ENCODE assay signal across 1 cellular context in the genomic region with DNA sequence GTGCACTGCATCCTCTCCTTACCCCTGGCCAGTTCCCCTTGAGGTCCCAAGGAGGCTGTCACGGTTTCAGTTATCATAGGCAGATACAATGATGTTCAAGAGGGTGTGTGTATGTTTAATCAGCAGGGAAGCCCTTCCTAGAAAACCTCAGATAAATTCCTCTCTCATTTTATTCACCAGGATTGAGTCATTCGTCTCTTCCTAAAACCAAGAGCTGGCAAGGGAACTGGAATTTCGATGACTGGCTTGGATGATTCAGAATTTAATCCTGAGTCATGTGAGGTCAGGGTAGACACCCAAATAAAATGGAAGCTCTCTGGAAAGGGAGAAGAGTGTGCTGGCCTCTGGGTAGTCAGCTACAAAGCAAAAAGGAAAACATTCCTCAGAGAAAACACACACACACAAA.
TF ChIP-seq lines count a peak whose summit lies in the region.

No MANE protein-coding gene starts in this region.

TF ChIP-seq in GM23338, 12 proteins besides CTCF, POLR2A, EP300 and RAD21 (continued from another document):
- TF ChIP-seq, protein P1, sequence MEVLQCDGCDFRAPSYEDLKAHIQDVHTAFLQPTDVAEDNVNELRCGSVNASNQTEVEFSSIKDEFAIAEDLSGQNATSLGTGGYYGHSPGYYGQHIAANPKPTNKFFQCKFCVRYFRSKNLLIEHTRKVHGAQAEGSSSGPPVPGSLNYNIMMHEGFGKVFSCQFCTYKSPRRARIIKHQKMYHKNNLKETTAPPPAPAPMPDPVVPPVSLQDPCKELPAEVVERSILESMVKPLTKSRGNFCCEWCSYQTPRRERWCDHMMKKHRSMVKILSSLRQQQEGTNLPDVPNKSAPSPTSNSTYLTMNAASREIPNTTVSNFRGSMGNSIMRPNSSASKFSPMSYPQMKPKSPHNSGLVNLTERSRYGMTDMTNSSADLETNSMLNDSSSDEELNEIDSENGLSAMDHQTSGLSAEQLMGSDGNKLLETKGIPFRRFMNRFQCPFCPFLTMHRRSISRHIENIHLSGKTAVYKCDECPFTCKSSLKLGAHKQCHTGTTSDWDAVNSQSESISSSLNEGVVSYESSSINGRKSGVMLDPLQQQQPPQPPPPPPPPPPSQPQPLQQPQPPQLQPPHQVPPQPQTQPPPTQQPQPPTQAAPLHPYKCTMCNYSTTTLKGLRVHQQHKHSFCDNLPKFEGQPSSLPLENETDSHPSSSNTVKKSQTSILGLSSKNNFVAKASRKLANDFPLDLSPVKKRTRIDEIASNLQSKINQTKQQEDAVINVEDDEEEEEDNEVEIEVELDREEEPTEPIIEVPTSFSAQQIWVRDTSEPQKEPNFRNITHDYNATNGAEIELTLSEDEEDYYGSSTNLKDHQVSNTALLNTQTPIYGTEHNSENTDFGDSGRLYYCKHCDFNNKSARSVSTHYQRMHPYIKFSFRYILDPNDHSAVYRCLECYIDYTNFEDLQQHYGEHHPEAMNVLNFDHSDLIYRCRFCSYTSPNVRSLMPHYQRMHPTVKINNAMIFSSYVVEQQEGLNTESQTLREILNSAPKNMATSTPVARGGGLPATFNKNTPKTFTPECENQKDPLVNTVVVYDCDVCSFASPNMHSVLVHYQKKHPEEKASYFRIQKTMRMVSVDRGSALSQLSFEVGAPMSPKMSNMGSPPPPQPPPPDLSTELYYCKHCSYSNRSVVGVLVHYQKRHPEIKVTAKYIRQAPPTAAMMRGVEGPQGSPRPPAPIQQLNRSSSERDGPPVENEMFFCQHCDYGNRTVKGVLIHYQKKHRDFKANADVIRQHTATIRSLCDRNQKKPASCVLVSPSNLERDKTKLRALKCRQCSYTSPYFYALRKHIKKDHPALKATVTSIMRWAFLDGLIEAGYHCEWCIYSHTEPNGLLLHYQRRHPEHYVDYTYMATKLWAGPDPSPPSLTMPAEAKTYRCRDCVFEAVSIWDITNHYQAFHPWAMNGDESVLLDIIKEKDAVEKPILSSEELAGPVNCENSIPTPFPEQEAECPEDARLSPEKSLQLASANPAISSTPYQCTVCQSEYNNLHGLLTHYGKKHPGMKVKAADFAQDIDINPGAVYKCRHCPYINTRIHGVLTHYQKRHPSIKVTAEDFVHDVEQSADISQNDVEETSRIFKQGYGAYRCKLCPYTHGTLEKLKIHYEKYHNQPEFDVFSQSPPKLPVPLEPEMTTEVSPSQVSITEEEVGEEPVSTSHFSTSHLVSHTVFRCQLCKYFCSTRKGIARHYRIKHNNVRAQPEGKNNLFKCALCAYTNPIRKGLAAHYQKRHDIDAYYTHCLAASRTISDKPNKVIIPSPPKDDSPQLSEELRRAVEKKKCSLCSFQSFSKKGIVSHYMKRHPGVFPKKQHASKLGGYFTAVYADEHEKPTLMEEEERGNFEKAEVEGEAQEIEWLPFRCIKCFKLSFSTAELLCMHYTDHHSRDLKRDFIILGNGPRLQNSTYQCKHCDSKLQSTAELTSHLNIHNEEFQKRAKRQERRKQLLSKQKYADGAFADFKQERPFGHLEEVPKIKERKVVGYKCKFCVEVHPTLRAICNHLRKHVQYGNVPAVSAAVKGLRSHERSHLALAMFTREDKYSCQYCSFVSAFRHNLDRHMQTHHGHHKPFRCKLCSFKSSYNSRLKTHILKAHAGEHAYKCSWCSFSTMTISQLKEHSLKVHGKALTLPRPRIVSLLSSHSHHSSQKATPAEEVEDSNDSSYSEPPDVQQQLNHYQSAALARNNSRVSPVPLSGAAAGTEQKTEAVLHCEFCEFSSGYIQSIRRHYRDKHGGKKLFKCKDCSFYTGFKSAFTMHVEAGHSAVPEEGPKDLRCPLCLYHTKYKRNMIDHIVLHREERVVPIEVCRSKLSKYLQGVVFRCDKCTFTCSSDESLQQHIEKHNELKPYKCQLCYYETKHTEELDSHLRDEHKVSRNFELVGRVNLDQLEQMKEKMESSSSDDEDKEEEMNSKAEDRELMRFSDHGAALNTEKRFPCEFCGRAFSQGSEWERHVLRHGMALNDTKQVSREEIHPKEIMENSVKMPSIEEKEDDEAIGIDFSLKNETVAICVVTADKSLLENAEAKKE (CRISPR knock-in tag; IDR thresholded peaks at IDR 0.05), result no peak
- TF ChIP-seq, protein P2, sequence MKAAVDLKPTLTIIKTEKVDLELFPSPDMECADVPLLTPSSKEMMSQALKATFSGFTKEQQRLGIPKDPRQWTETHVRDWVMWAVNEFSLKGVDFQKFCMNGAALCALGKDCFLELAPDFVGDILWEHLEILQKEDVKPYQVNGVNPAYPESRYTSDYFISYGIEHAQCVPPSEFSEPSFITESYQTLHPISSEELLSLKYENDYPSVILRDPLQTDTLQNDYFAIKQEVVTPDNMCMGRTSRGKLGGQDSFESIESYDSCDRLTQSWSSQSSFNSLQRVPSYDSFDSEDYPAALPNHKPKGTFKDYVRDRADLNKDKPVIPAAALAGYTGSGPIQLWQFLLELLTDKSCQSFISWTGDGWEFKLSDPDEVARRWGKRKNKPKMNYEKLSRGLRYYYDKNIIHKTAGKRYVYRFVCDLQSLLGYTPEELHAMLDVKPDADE (IDR thresholded peaks at IDR 0.05), result no peak
- TF ChIP-seq ZNF114 (CRISPR knock-in tag; IDR thresholded peaks at IDR 0.05), result no peak
- TF ChIP-seq NANOG (IDR thresholded peaks at IDR 0.05; ENCODE audit: borderline replicate concordance), result no peak
- TF ChIP-seq POLR2AphosphoS5 (IDR thresholded peaks at IDR 0.05; ENCODE audit: low read depth), result no peak
- TF ChIP-seq EZH2phosphoT487 (IDR thresholded peaks at IDR 0.05; ENCODE audit: unreplicated experiment), result no peak
- TF ChIP-seq STAT1 (IDR thresholded peaks at IDR 0.05; ENCODE audit: unreplicated experiment), result no peak
